1 cellular context compared by ENCODE assay signal in genomic region chr2:68251187-68251854, GRCh38.
TF ChIP-seq lines count a peak whose summit lies in the region.

No MANE protein-coding gene starts in this region.

TF ChIP-seq in HepG2, 621 proteins besides CTCF, POLR2A, EP300 and RAD21 (continued from another document and continues in another):
- TF ChIP-seq ZBTB40 (IDR thresholded peaks at IDR 0.05), result no peak
- no peak for TF ChIP-seq ZBTB40 (CRISPR knock-in tag; IDR thresholded peaks at IDR 0.05)
- TF ChIP-seq PRDM4 (CRISPR knock-in tag; IDR thresholded peaks at IDR 0.05; ENCODE audit: borderline replicate concordance), result no peak
- TF ChIP-seq ZNF496 (CRISPR knock-in tag; IDR thresholded peaks at IDR 0.05; ENCODE audit: insufficient replicate concordance), result no peak
- no peak for TF ChIP-seq ZNF691 (CRISPR knock-in tag; IDR thresholded peaks at IDR 0.05; ENCODE audit: borderline replicate concordance, low read depth)
- TF ChIP-seq TBX3 (IDR thresholded peaks at IDR 0.05; ENCODE audit: borderline replicate concordance), result no peak
- TF ChIP-seq SKIL (CRISPR knock-in tag; IDR thresholded peaks at IDR 0.05; ENCODE audit: borderline replicate concordance), result peak; percentile 32; the same call in 1 of the 2 replicates
- no peak for TF ChIP-seq SALL2 (CRISPR knock-in tag; IDR thresholded peaks at IDR 0.05)
- TF ChIP-seq NR2C2 (CRISPR knock-in tag; IDR thresholded peaks at IDR 0.05; ENCODE audit: borderline replicate concordance), result peak; percentile 45; the same call in 1 of the 2 replicates
- TF ChIP-seq MXD4 (CRISPR knock-in tag; IDR thresholded peaks at IDR 0.05), result no peak
- TF ChIP-seq HDAC2 (CRISPR knock-in tag; IDR thresholded peaks at IDR 0.05), result no peak
- TF ChIP-seq DPF2 (CRISPR knock-in tag; IDR thresholded peaks at IDR 0.05; ENCODE audit: borderline replicate concordance, low read depth), result no peak
- no peak for TF ChIP-seq RARA (CRISPR knock-in tag; IDR thresholded peaks at IDR 0.05)
- TF ChIP-seq MXD1 (CRISPR knock-in tag; IDR thresholded peaks at IDR 0.05), result no peak; the same call in 1 of the 2 replicates
- no peak for TF ChIP-seq MLX (CRISPR knock-in tag; IDR thresholded peaks at IDR 0.05)
- TF ChIP-seq TFE3 (CRISPR knock-in tag; IDR thresholded peaks at IDR 0.05), result no peak
- no peak for TF ChIP-seq ZNF782 (CRISPR knock-in tag; IDR thresholded peaks at IDR 0.05; ENCODE audit: borderline replicate concordance)
- no peak for TF ChIP-seq ZNF562 (CRISPR knock-in tag; IDR thresholded peaks at IDR 0.05; ENCODE audit: borderline replicate concordance)
- no peak for TF ChIP-seq ATF7-NPFF (CRISPR knock-in tag; IDR thresholded peaks at IDR 0.05; ENCODE audit: low read depth)
- TF ChIP-seq TSC22D2 (CRISPR knock-in tag; IDR thresholded peaks at IDR 0.05; ENCODE audit: borderline replicate concordance), result no peak
- TF ChIP-seq TAF1 (CRISPR knock-in tag; IDR thresholded peaks at IDR 0.05), result no peak; the same call in none of the 2 replicates
- TF ChIP-seq MAFK (conservative IDR thresholded peaks at IDR 0.05 in 1 of 2, IDR thresholded peaks at IDR 0.05 in 1 of 2; ENCODE audit: low read length in 2 of 2), result no peak
- no peak for TF ChIP-seq ZNF232 (CRISPR knock-in tag; IDR thresholded peaks at IDR 0.05; ENCODE audit: borderline replicate concordance)
- TF ChIP-seq ZFP41 (CRISPR knock-in tag; IDR thresholded peaks at IDR 0.05; ENCODE audit: borderline replicate concordance), result no peak
- no peak for TF ChIP-seq AKNA (CRISPR knock-in tag; IDR thresholded peaks at IDR 0.05; ENCODE audit: borderline replicate concordance)
- TF ChIP-seq ZBTB38 (CRISPR knock-in tag; IDR thresholded peaks at IDR 0.05), result no peak
- no peak for TF ChIP-seq SPEN (CRISPR knock-in tag; IDR thresholded peaks at IDR 0.05; ENCODE audit: low read depth)
- no peak for TF ChIP-seq JUNB (CRISPR knock-in tag; IDR thresholded peaks at IDR 0.05; ENCODE audit: borderline replicate concordance)
- TF ChIP-seq ZNF121 (CRISPR knock-in tag; IDR thresholded peaks at IDR 0.05), result no peak
- no peak for TF ChIP-seq GLMP (CRISPR knock-in tag; IDR thresholded peaks at IDR 0.05; ENCODE audit: borderline replicate concordance)
- TF ChIP-seq CHD2 (IDR thresholded peaks at IDR 0.05; ENCODE audit: low read depth, low read length), result no peak
- TF ChIP-seq SNRNP70 (IDR thresholded peaks at IDR 0.05; ENCODE audit: low read depth, low read length), result no peak
